15 cellular contexts compared by ENCODE assay signal in genomic region chr6:33641602-33642001, GRCh38. TPM values are rescaled to one million over a fixed set of nuclear protein-coding genes. Genes with fewer than 3 reads are reported as not detected.
A peak's percentile ranks its signal among the peaks of the same experiment; 100 is the strongest.
DNase-seq lines count a peak whose midpoint lies in the region; ATAC-seq, FAIRE-seq and TF ChIP-seq lines count a peak whose summit lies in the region.
"Had no signal": no experiment of that assay in that cellular context is flagged by ENCODE, and none has a peak within 500 bp of the region (broad histone marks: within the 10 kb centered on the region; RNA-seq: fewer than 3 reads in every experiment).

No MANE protein-coding gene starts in this region.

- ATAC-seq in HG03565 (IDR thresholded peaks at IDR 0.05; ENCODE audit: unreplicated experiment) (no peak), GM19328 (IDR thresholded peaks at IDR 0.05; ENCODE audit: unreplicated experiment) (no peak)
- ATAC-seq in activated CD8-positive, alpha-beta memory T cell treated with anti-CD3 and anti-CD28 coated beads, Interleukin-2, amount 10 ng/mL, durations not matched to agents 7 days and 5 days: no peak
- ATAC-seq: A549, HepG2 had no signal

- peaks cover 5% of the 10 kb centered on the region for H3K36me3 Mint-ChIP-seq in activated naive CD4-positive, alpha-beta T cell treated with anti-CD3 and anti-CD28 coated beads, Interleukin-2, amount 50 U/mL, for 24 hours
- peaks cover 16% of the 10 kb centered on the region for H3K36me3 Mint-ChIP-seq in activated naive CD4-positive, alpha-beta T cell treated with anti-CD3 and anti-CD28 coated beads, Interleukin-2, amount 10 ng/mL, durations not matched to agents 7 days and 5 days
- peaks cover 1% of the 10 kb centered on the region for H3K36me3 Mint-ChIP-seq in activated CD8-positive, alpha-beta memory T cell treated with anti-CD3 and anti-CD28 coated beads, Interleukin-2, amount 10 ng/mL, durations not matched to agents 7 days and 5 days

- H3K9me1 ChIP-seq in keratinocyte (ENCODE audit: control insufficient read depth, extremely low read depth, insufficient read depth, low read length): peaks cover 17% of the 10 kb centered on the region

- no peak for FAIRE-seq in keratinocyte (lab: Jason Lieb, UNC)
- FAIRE-seq: A549, HepG2 had no signal

- TF ChIP-seq EP300 in tibial nerve (IDR thresholded peaks at IDR 0.05): no peak

- H3K9me3 ChIP-seq in keratinocyte (ENCODE audit: control insufficient read depth, low read depth, low read length) (no peaks in the 10 kb centered on the region), tibial nerve (no peaks in the 10 kb centered on the region)
- H3K9me3 ChIP-seq: A549 had no signal

- H3K4me1 ChIP-seq in keratinocyte (ENCODE audit: control insufficient read depth, extremely low read depth, insufficient read depth, low read length): peaks cover 28% of the 10 kb centered on the region
- H3K4me1 ChIP-seq in tibial nerve: peaks cover 0 to 55% (median 37%) of the 10 kb centered on the region in 4 donors

- H3K9me3 Mint-ChIP-seq in activated naive CD4-positive, alpha-beta T cell treated with anti-CD3 and anti-CD28 coated beads, Interleukin-2, amount 50 U/mL, for 24 hours: no peaks in the 10 kb centered on the region
- H3K9me3 Mint-ChIP-seq in activated naive CD4-positive, alpha-beta T cell treated with anti-CD3 and anti-CD28 coated beads, Interleukin-2, amount 10 ng/mL, durations not matched to agents 7 days and 5 days: no peaks in the 10 kb centered on the region
- no peaks in the 10 kb centered on the region for H3K9me3 Mint-ChIP-seq in activated CD8-positive, alpha-beta memory T cell treated with anti-CD3 and anti-CD28 coated beads, Interleukin-2, amount 10 ng/mL, durations not matched to agents 7 days and 5 days (ENCODE audit: low read depth)

- H3K4me2 ChIP-seq in keratinocyte (ENCODE audit: control insufficient read depth, extremely low read depth, insufficient read depth, low read depth, low read length): no peak overlapping the region
- H3K4me2 ChIP-seq: A549 had no signal

- H3K4me3 ChIP-seq in keratinocyte (ENCODE audit: control insufficient read depth in 2 of 3, extremely low read depth in 1 of 3, insufficient read depth in 2 of 3, low read depth in 1 of 3, low read length in 3 of 3) (no peak overlapping the region), tibial nerve (no peak overlapping the region)
- H3K4me3 ChIP-seq: A549 had no signal

- peaks cover 24% of the 10 kb centered on the region for H4K20me1 ChIP-seq in keratinocyte (ENCODE audit: control insufficient read depth, extremely low read depth, insufficient read depth, low read length)

- no peak for TF ChIP-seq POLR2A in tibial nerve (IDR thresholded peaks at IDR 0.05)

- no peak overlapping the region for H2AFZ ChIP-seq in keratinocyte (ENCODE audit: control insufficient read depth, low read length)

- H3K36me3 ChIP-seq in keratinocyte (ENCODE audit: control insufficient read depth in 2 of 2, extremely low read depth in 1 of 2, insufficient read depth in 2 of 2, low read length in 2 of 2): peaks cover 24 to 32% of the 10 kb centered on the region in 2 experiments
- peaks cover 0 to 25% (median 0%) of the 10 kb centered on the region in 3 donors for H3K36me3 ChIP-seq in tibial nerve

- WGBS in tibial nerve, 2 donors: 49 to 51% methylated on average over 7 of the region's 7 CpGs

- TF ChIP-seq CTCF in RWPE1 (conservative IDR thresholded peaks at IDR 0.05; ENCODE audit: low read depth) (no peak), keratinocyte (optimal IDR thresholded peaks at IDR 0.05 in 1 of 3, IDR thresholded peaks at IDR 0.05 in 1 of 3, conservative IDR thresholded peaks at IDR 0.05 in 1 of 3; ENCODE audit: extremely low read depth in 1 of 3, insufficient read depth in 2 of 3, low read length in 3 of 3) (no peak), tibial nerve (IDR thresholded peaks at IDR 0.05) (no peak)

- POLR2A ChIA-PET in RWPE1 (lab: Yijun Ruan, JAX; ENCODE audit: low non-redundant PET): no interaction called here

- peak overlapping the region; percentile 28 for H3K9ac ChIP-seq in keratinocyte (ENCODE audit: control insufficient read depth, extremely low read depth, insufficient read depth, low read length)

- H3K79me2 ChIP-seq in keratinocyte (ENCODE audit: control insufficient read depth, insufficient read depth, low read length): peaks cover 79% of the 10 kb centered on the region

- no peak overlapping the region for H3K4me3 Mint-ChIP-seq in activated naive CD4-positive, alpha-beta T cell treated with anti-CD3 and anti-CD28 coated beads, Interleukin-2, amount 50 U/mL, for 24 hours
- no peak overlapping the region for H3K4me3 Mint-ChIP-seq in activated naive CD4-positive, alpha-beta T cell treated with anti-CD3 and anti-CD28 coated beads, Interleukin-2, amount 10 ng/mL, durations not matched to agents 7 days and 5 days
- H3K4me3 Mint-ChIP-seq in activated CD8-positive, alpha-beta memory T cell treated with anti-CD3 and anti-CD28 coated beads, Interleukin-2, amount 10 ng/mL, durations not matched to agents 7 days and 5 days: no peak overlapping the region

- DNase-seq in activated naive CD4-positive, alpha-beta T cell treated with anti-CD3 and anti-CD28 coated beads, Interleukin-2, amount 10 ng/mL, durations not matched to agents 7 days and 5 days: no peak
- DNase-seq in RWPE1 (ENCODE audit: low spot score) (no peak), keratinocyte (ENCODE audit: low read depth, low spot score) (no peak), tibial nerve (ENCODE audit: low spot score in 2 of 2) (no peak)
- no peak for DNase-seq in activated CD8-positive, alpha-beta memory T cell treated with anti-CD3 and anti-CD28 coated beads, Interleukin-2, amount 10 ng/mL, durations not matched to agents 7 days and 5 days
- DNase-seq: GF-D8, MM.1S, NCI-H1105 treated with DMSO at 0.1 percent for 48 hours, NCI-H187, NCI-H446 had no signal

- dilution Hi-C loops in keratinocyte (cut with MboI; ENCODE audit: extremely low pct_ligation_motif_present, low sequenced_read_pairs): no loop called here

- peak overlapping the region; percentile 43 for H3K27ac Mint-ChIP-seq in activated naive CD4-positive, alpha-beta T cell treated with anti-CD3 and anti-CD28 coated beads, Interleukin-2, amount 50 U/mL, for 24 hours
- no peak overlapping the region for H3K27ac Mint-ChIP-seq in activated naive CD4-positive, alpha-beta T cell treated with anti-CD3 and anti-CD28 coated beads, Interleukin-2, amount 10 ng/mL, durations not matched to agents 7 days and 5 days
- no peak overlapping the region for H3K27ac Mint-ChIP-seq in activated CD8-positive, alpha-beta memory T cell treated with anti-CD3 and anti-CD28 coated beads, Interleukin-2, amount 10 ng/mL, durations not matched to agents 7 days and 5 days

- H3K27me3 ChIP-seq in keratinocyte (ENCODE audit: control insufficient read depth, extremely low read depth, insufficient read depth, low read length) (no peaks in the 10 kb centered on the region), tibial nerve (no peaks in the 10 kb centered on the region)

- peaks cover 48% of the 10 kb centered on the region for H3K4me1 Mint-ChIP-seq in activated naive CD4-positive, alpha-beta T cell treated with anti-CD3 and anti-CD28 coated beads, Interleukin-2, amount 50 U/mL, for 24 hours
- H3K4me1 Mint-ChIP-seq in activated naive CD4-positive, alpha-beta T cell treated with anti-CD3 and anti-CD28 coated beads, Interleukin-2, amount 10 ng/mL, durations not matched to agents 7 days and 5 days: peaks cover 29% of the 10 kb centered on the region
- peaks cover 25% of the 10 kb centered on the region for H3K4me1 Mint-ChIP-seq in activated CD8-positive, alpha-beta memory T cell treated with anti-CD3 and anti-CD28 coated beads, Interleukin-2, amount 10 ng/mL, durations not matched to agents 7 days and 5 days

- CTCF ChIA-PET in activated naive CD4-positive, alpha-beta T cell treated with anti-CD3 and anti-CD28 coated beads, Interleukin-2, amount 10 ng/mL, durations not matched to agents 7 days and 5 days (lab: Charles Lee): no interaction called here
- CTCF ChIA-PET in RWPE1 (lab: Yijun Ruan, JAX): no interaction called here
- CTCF ChIA-PET in activated CD8-positive, alpha-beta memory T cell treated with anti-CD3 and anti-CD28 coated beads, Interleukin-2, amount 10 ng/mL, durations not matched to agents 7 days and 5 days (lab: Charles Lee): no interaction called here

- peak overlapping the region; percentile 77 for H3K27ac ChIP-seq in RWPE1
- H3K27ac ChIP-seq in keratinocyte (ENCODE audit: control insufficient read depth, insufficient read depth, low read length): peak overlapping the region; percentile 8
- H3K27ac ChIP-seq in tibial nerve: peak overlapping the region; percentile 55 to 83 (median 66)
- H3K27ac ChIP-seq: A549 had no signal

- H3K27me3 Mint-ChIP-seq in activated naive CD4-positive, alpha-beta T cell treated with anti-CD3 and anti-CD28 coated beads, Interleukin-2, amount 50 U/mL, for 24 hours: no peaks in the 10 kb centered on the region
- H3K27me3 Mint-ChIP-seq in activated naive CD4-positive, alpha-beta T cell treated with anti-CD3 and anti-CD28 coated beads, Interleukin-2, amount 10 ng/mL, durations not matched to agents 7 days and 5 days: no peaks in the 10 kb centered on the region
- no peaks in the 10 kb centered on the region for H3K27me3 Mint-ChIP-seq in activated CD8-positive, alpha-beta memory T cell treated with anti-CD3 and anti-CD28 coated beads, Interleukin-2, amount 10 ng/mL, durations not matched to agents 7 days and 5 days

RNA-seq across cellular contexts. Expression of gene ITPR3, which starts 20.5 kb away (rescaled TPM):
- 43.3 to 78.0 TPM (median 45.0 TPM) in 3 replicates for polyA plus RNA-seq in keratinocyte
- polyA plus RNA-seq in keratinocyte (2011; ENCODE audit: low read depth): 43.1 TPM
- 39.3 and 57.7 TPM in 2 replicates for polyA plus RNA-seq in keratinocyte (2011; cell fraction: cytosol; rRNA removed)
- 283 and 333 TPM in 2 replicates for polyA plus RNA-seq in keratinocyte (2011; cell fraction: nucleus; rRNA removed)
- polyA plus RNA-seq in keratinocyte (2012; ENCODE audit: low replicate concordance): 49.7 and 77.8 TPM in 2 replicates
- 101 to 338 TPM (median 132 TPM) in 3 replicates for polyA minus RNA-seq in keratinocyte
- polyA minus RNA-seq in keratinocyte (2011; cell fraction: cytosol; rRNA and poly(A)+ RNA removed): 94.4 TPM
- 224 and 276 TPM in 2 replicates for polyA minus RNA-seq in keratinocyte (2011; cell fraction: nucleus; rRNA and poly(A)+ RNA removed)
- 100 to 1,000 TPM in 2 of 4 donors, 10 to 100 TPM in 2; 76.8 to 101 (median 93.9) TPM for total RNA-seq in tibial nerve
- total RNA-seq in activated CD8-positive, alpha-beta memory T cell treated with anti-CD3 and anti-CD28 coated beads, Interleukin-2, amount 10 ng/mL, durations not matched to agents 7 days and 5 days: 10 to 100 TPM; 44.9 to 71.3 TPM

Comparison
In these comparisons a context has a peak if more than half of its experiments do, and no peak if none do; other contexts are left out.
1. H3K27ac ChIP-seq: peak in every context shown above with its lines; median percentile 77 in RWPE1; 66 in tibial nerve; 8 in keratinocyte.